ENCODE assay signal across 8 cellular contexts in the genomic region with DNA sequence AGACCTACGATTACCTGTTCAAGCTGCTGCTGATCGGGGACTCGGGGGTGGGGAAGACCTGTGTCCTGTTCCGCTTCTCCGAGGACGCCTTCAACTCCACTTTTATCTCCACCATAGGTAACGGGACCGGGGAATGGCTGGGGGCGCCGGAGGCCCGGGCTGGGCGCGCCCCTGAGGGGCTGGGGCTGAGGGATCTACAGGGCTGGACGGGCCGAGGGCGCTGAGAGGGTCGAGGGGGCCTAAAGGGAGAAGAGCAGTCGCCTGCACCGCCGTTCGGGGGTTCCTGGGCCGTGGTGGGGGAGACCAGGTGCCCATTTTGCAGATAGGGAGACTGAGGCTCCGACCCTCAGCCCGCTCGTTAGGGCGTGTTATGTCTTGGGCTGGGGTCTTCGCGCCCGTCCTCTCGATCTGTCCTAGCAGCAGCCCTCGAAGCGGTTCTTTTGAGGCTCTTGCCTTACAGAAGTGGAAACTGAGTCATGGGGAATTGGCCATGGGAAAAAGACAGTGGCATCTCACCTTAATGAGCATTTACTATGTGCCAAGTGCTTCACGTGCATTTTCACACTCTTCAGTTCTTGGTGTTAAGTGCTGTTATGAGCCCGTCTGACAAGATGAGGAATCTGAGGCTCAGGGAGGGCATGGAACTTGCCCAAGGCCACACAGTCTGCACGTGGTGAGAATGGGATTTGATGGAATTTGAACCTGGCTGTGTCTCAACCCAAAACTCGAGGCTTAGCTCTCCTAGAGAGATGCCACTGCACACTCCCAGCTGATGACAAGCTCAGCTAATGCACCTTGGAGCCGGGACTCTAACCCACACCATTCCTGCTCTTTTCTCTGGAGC. TPM values are rescaled to one million over a fixed set of nuclear protein-coding genes. Genes with fewer than 3 reads are reported as not detected.
DNase-seq lines count a peak whose midpoint lies in the region; ATAC-seq lines count a peak whose summit lies in the region.

No MANE protein-coding gene starts in this region.

- peak overlapping the region; percentile 22 to 97 (median 90) for H3K9ac ChIP-seq in subcutaneous abdominal adipose tissue (ENCODE audit: low read length in 5 of 5)

- H3K27ac ChIP-seq in subcutaneous abdominal adipose tissue (ENCODE audit: low read depth, low read length), result peak overlapping the region; percentile 78

- H3K9me3 ChIP-seq in iPS-18c (ENCODE audit: control insufficient read depth, insufficient read depth, low read length) (no peaks in the 10 kb centered on the region), subcutaneous abdominal adipose tissue (ENCODE audit: control insufficient read depth in 5 of 5, low read length in 5 of 5) (no peaks in the 10 kb centered on the region)

- no peak for ATAC-seq in activated naive CD4-positive, alpha-beta T cell treated with anti-CD3 and anti-CD28 coated beads, Interleukin-2, amount 50 U/mL, for 72 hours
- no peak for ATAC-seq in GM19455 (IDR thresholded peaks at IDR 0.05; ENCODE audit: unreplicated experiment)

- H3K36me3 ChIP-seq in subcutaneous abdominal adipose tissue (ENCODE audit: control insufficient read depth in 5 of 5, insufficient read depth in 5 of 5, low read length in 5 of 5), result peaks cover 0 to 4% (median 0%) of the 10 kb centered on the region in 5 donors

- H3K27me3 ChIP-seq in subcutaneous abdominal adipose tissue (ENCODE audit: control insufficient read depth in 5 of 5, insufficient read depth in 4 of 5, low read length in 5 of 5), result no peaks in the 10 kb centered on the region

- peaks cover 12 to 19% of the 10 kb centered on the region in 2 donors for H3K36me3 Mint-ChIP-seq in activated naive CD4-positive, alpha-beta T cell treated with anti-CD3 and anti-CD28 coated beads, Interleukin-2, amount 50 U/mL, for 72 hours

- peak overlapping the region; percentile 97 to 99 for H3K27ac Mint-ChIP-seq in activated naive CD4-positive, alpha-beta T cell treated with anti-CD3 and anti-CD28 coated beads, Interleukin-2, amount 50 U/mL, for 72 hours

- DNase-seq in NCI-H146 (lab: John Stamatoyannopoulos, UW), result peak; percentile 38
- no peak for DNase-seq in NCI-H146 treated with DMSO at 0.1 percent for 48 hours (lab: John Stamatoyannopoulos, UW; ENCODE audit: unreplicated experiment)
- DNase-seq in activated naive CD4-positive, alpha-beta T cell treated with anti-CD3 and anti-CD28 coated beads, Interleukin-2, amount 50 U/mL, for 72 hours (ENCODE audit: low spot score in 2 of 2), result no peak
- no peak for DNase-seq in occipital lobe (lab: John Stamatoyannopoulos, UW)
- DNase-seq in activated CD8-positive, alpha-beta memory T cell treated with anti-CD3 and anti-CD28 coated beads for 24 hours, result no peak

- H3K4me1 ChIP-seq in subcutaneous abdominal adipose tissue (ENCODE audit: control insufficient read depth in 5 of 5, insufficient read depth in 5 of 5, low read length in 5 of 5), result peaks cover 6 to 33% (median 27%) of the 10 kb centered on the region in 5 donors

- H3K4me3 ChIP-seq in iPS-18c (ENCODE audit: insufficient read depth, low read depth, low read length), result peak overlapping the region; percentile 90
- H3K4me3 ChIP-seq in subcutaneous abdominal adipose tissue (ENCODE audit: low read depth in 1 of 5, low read length in 5 of 5), result peak overlapping the region; percentile 70 to 97 (median 90)

- H3K9me3 Mint-ChIP-seq in activated naive CD4-positive, alpha-beta T cell treated with anti-CD3 and anti-CD28 coated beads, Interleukin-2, amount 50 U/mL, for 72 hours, result no peaks in the 10 kb centered on the region

RNA-seq across cellular contexts. Expression of gene RAB8A, which starts 0.4 kb away (rescaled TPM):
- total RNA-seq in activated naive CD4-positive, alpha-beta T cell treated with anti-CD3 and anti-CD28 coated beads, Interleukin-2, amount 50 U/mL, for 72 hours, result 100 to 1,000 TPM; 125 to 155 TPM
- total RNA-seq in occipital lobe, result 33.7 TPM

RNA-seq across cellular contexts. Expression of gene HSH2D, which starts 31.4 kb away (rescaled TPM):
- 10 to 100 TPM; 23.9 to 49.8 TPM for total RNA-seq in activated naive CD4-positive, alpha-beta T cell treated with anti-CD3 and anti-CD28 coated beads, Interleukin-2, amount 50 U/mL, for 72 hours
- total RNA-seq in occipital lobe, result not detected

RNA-seq across cellular contexts. Expression of gene TPM4, which starts 35.8 kb away (rescaled TPM):
- total RNA-seq in activated naive CD4-positive, alpha-beta T cell treated with anti-CD3 and anti-CD28 coated beads, Interleukin-2, amount 50 U/mL, for 72 hours, result 100 to 1,000 TPM; 405 to 411 TPM
- total RNA-seq in occipital lobe, result 94.8 TPM

Comparison
In these comparisons a context has a peak if more than half of its experiments do, and no peak if none do; other contexts are left out.
1. RNA of gene HSH2D, which starts 31.4 kb away (total RNA-seq): 23.9 to 49.8 TPM in activated naive CD4-positive, alpha-beta T cell treated with anti-CD3 and anti-CD28 coated beads, Interleukin-2, amount 50 U/mL, for 72 hours; not detected in occipital lobe (single experiment); every median in the first group is over 10 times any median in the second.